Comparison of ENCODE assay signal across 24 cellular contexts in genomic region chr10:129675027-129675769, GRCh38.
DNase-seq lines count a peak whose midpoint lies in the region; ATAC-seq, FAIRE-seq and TF ChIP-seq lines count a peak whose summit lies in the region.
"Had no signal": no experiment of that assay in that cellular context is flagged by ENCODE, and none has a peak within 500 bp of the region (broad histone marks: within the 10 kb centered on the region; RNA-seq: fewer than 3 reads in every experiment).

No MANE protein-coding gene starts in this region.

- H3K36me3 Mint-ChIP-seq in nephron progenitor cell (ENCODE audit: low read depth): peaks cover 28% of the 10 kb centered on the region
- H3K36me3 Mint-ChIP-seq in stimulated activated memory B cell treated with anti-CD40 and anti-IgM and Interleukin-4, amounts not matched to agents 10 μg/mL and 1 μg/mL and 100 μg/mL, for 72 hours: peaks cover 49% of the 10 kb centered on the region

- no peak overlapping the region for H2AFZ ChIP-seq in H1 (ENCODE audit: low read length)
- H2AFZ ChIP-seq: GM23338 had no signal

- no peaks in the 10 kb centered on the region for H4K20me1 ChIP-seq in BLaER1 treated with 17β-estradiol and CSF1 and Interleukin-3, amounts not matched to agents 10 nM and 100 nM
- H4K20me1 ChIP-seq in H1 (replicated peaks in 1 of 2; ENCODE audit: control insufficient read depth in 1 of 2, insufficient read depth in 2 of 2, low read length in 2 of 2): no peaks in the 10 kb centered on the region

- TF ChIP-seq POLR2A in H1 (IDR thresholded peaks at IDR 0.05; ENCODE audit: control extremely low read depth in 1 of 2, low read depth in 2 of 2, low read length in 2 of 2): no peak

- H3K23me2 ChIP-seq in H1 (ENCODE audit: low read depth, low read length): no peaks in the 10 kb centered on the region

- H3K4ac ChIP-seq in H1 (replicated peaks; ENCODE audit: insufficient read length, low read depth, low read length): no peak overlapping the region

- TF ChIP-seq CTCF in H1 (IDR thresholded peaks at IDR 0.05; ENCODE audit: control extremely low read depth in 1 of 3, insufficient read depth in 1 of 3, low read depth in 1 of 3, low read length in 3 of 3) (no peak), nephron progenitor cell (IDR thresholded peaks at IDR 0.05) (no peak)

- H3K4me3 Mint-ChIP-seq in nephron progenitor cell: no peak overlapping the region
- H3K4me3 Mint-ChIP-seq in stimulated activated memory B cell treated with anti-CD40 and anti-IgM and Interleukin-4, amounts not matched to agents 10 μg/mL and 1 μg/mL and 100 μg/mL, for 72 hours: no peak overlapping the region
- H3K4me3 Mint-ChIP-seq: CD8-positive, alpha-beta T cell; GM23338; HFFc6 had no signal

- no peak for TF ChIP-seq EP300 in H1 (IDR thresholded peaks at IDR 0.05; ENCODE audit: borderline replicate concordance in 1 of 2, low read depth in 2 of 2, low read length in 2 of 2)

- peaks cover 30% of the 10 kb centered on the region for H3K9me3 Mint-ChIP-seq in nephron progenitor cell
- peaks cover 3% of the 10 kb centered on the region for H3K9me3 Mint-ChIP-seq in stimulated activated memory B cell treated with anti-CD40 and anti-IgM and Interleukin-4, amounts not matched to agents 10 μg/mL and 1 μg/mL and 100 μg/mL, for 72 hours

- H3K4me3 ChIP-seq in BLaER1 treated with 17β-estradiol and CSF1 and Interleukin-3, amounts not matched to agents 10 nM and 100 nM: peak overlapping the region in 1 of 10 experiments; percentile 42; a peak in 1 of 20 replicates
- no peak overlapping the region for H3K4me3 ChIP-seq in H1 (ENCODE audit: extremely low read depth in 1 of 4, insufficient read depth in 2 of 4, low read depth in 3 of 4, low read length in 4 of 4)
- H3K4me3 ChIP-seq: GM12878, GM23338, K562 had no signal

- peak overlapping the region in 7 of 11 experiments; percentile 18 to 57 (median 24); a peak in 5 of 22 replicates for H3K27ac ChIP-seq in BLaER1 treated with 17β-estradiol and CSF1 and Interleukin-3, amounts not matched to agents 10 nM and 100 nM
- no peak overlapping the region for H3K27ac ChIP-seq in H1 (ENCODE audit: low read depth, low read length)

- H3K27me3 Mint-ChIP-seq in nephron progenitor cell (ENCODE audit: low read depth, poor library complexity): peaks cover 10% of the 10 kb centered on the region
- H3K27me3 Mint-ChIP-seq in stimulated activated memory B cell treated with anti-CD40 and anti-IgM and Interleukin-4, amounts not matched to agents 10 μg/mL and 1 μg/mL and 100 μg/mL, for 72 hours: no peaks in the 10 kb centered on the region

- H4K5ac ChIP-seq in H1 (ENCODE audit: insufficient read length, low read depth, low read length): no peak overlapping the region

- no peak overlapping the region for H4K91ac ChIP-seq in H1 (replicated peaks; ENCODE audit: insufficient read length, low read length)

- H2BK120ac ChIP-seq in H1 (replicated peaks; ENCODE audit: low read depth, low read length): no peak overlapping the region

- peaks cover 11 to 25% (median 17%) of the 10 kb centered on the region in 10 experiments for H3K4me1 ChIP-seq in BLaER1 treated with 17β-estradiol and CSF1 and Interleukin-3, amounts not matched to agents 10 nM and 100 nM
- no peaks in the 10 kb centered on the region for H3K4me1 ChIP-seq in H1 (replicated peaks in 1 of 4; ENCODE audit: control insufficient read depth in 3 of 4, insufficient read depth in 4 of 4, low read length in 3 of 4)
- H3K4me1 ChIP-seq: BE2C had no signal

- CTCF ChIA-PET in H1 (lab: Charles Lee; ENCODE audit: partially characterized antibody): interaction anchor here (1.1 to 1.7 kb wide), 2 partner anchors 11 to 16 kb away, joined by 3 to 4 read pairs; no protein-coding TSS in a partner anchor

- no peaks in the 10 kb centered on the region for H3K79me2 ChIP-seq in H1 (ENCODE audit: control insufficient read depth in 1 of 2, insufficient read depth in 2 of 2, low read length in 2 of 2)

- ATAC-seq in stimulated activated memory B cell treated with anti-CD40 and anti-IgM and Interleukin-4, amounts not matched to agents 10 μg/mL and 1 μg/mL and 100 μg/mL, for 72 hours: no peak
- ATAC-seq in GM19035 (IDR thresholded peaks at IDR 0.05; ENCODE audit: unreplicated experiment): no peak
- ATAC-seq: CD8-positive, alpha-beta T cell; GM12878; GM23338; HCT116; K562 had no signal

- H2BK12ac ChIP-seq in H1 (ENCODE audit: low read depth, low read length): no peak overlapping the region

- peak overlapping the region; percentile 1 for H3K27ac Mint-ChIP-seq in nephron progenitor cell
- H3K27ac Mint-ChIP-seq in stimulated activated memory B cell treated with anti-CD40 and anti-IgM and Interleukin-4, amounts not matched to agents 10 μg/mL and 1 μg/mL and 100 μg/mL, for 72 hours: peak overlapping the region; percentile 1
- H3K27ac Mint-ChIP-seq: CD8-positive, alpha-beta T cell; GM23338; HFFc6 had no signal

- H2BK15ac ChIP-seq in H1 (ENCODE audit: low read length): 0 out of 2 replicates have a peak overlapping the region, but pooled peaks have one; percentile 29

- H3K36me3 ChIP-seq in BLaER1 treated with 17β-estradiol and CSF1 and Interleukin-3, amounts not matched to agents 10 nM and 100 nM: peaks cover under 1 to 51% (median 25%) of the 10 kb centered on the region in 11 experiments; a peak in 21 of 22 replicates
- H3K36me3 ChIP-seq in H1 (ENCODE audit: control insufficient read depth in 2 of 4, insufficient read depth in 4 of 4, low read length in 3 of 4): no peaks in the 10 kb centered on the region
- H3K36me3 ChIP-seq: BE2C had no signal

- peaks cover 17% of the 10 kb centered on the region for H3K4me1 Mint-ChIP-seq in nephron progenitor cell
- peaks cover 15% of the 10 kb centered on the region for H3K4me1 Mint-ChIP-seq in stimulated activated memory B cell treated with anti-CD40 and anti-IgM and Interleukin-4, amounts not matched to agents 10 μg/mL and 1 μg/mL and 100 μg/mL, for 72 hours
- H3K4me1 Mint-ChIP-seq: GM23338 had no signal

- H3K9ac ChIP-seq in BLaER1 treated with 17β-estradiol and CSF1 and Interleukin-3, amounts not matched to agents 10 nM and 100 nM: no peak overlapping the region
- H3K9ac ChIP-seq in H1 (replicated peaks in 1 of 4; ENCODE audit: extremely low read depth in 1 of 4, low read depth in 3 of 4, low read length in 3 of 4): no peak overlapping the region

- no peak for TF ChIP-seq RAD21 in H1 (IDR thresholded peaks at IDR 0.05 in 1 of 2, conservative IDR thresholded peaks at IDR 0.05 in 1 of 2; ENCODE audit: low read depth in 2 of 2, low read length in 2 of 2)

- H3K18ac ChIP-seq in H1 (ENCODE audit: extremely low read depth, low read length): no peak overlapping the region

- no peak overlapping the region for H3K23ac ChIP-seq in H1 (ENCODE audit: insufficient read length)

- POLR2A ChIA-PET in H1 (lab: Charles Lee; ENCODE audit: partially characterized antibody): no interaction called here

- no peak overlapping the region; the same call in 1 of the 2 replicates for H4K8ac ChIP-seq in H1 (ENCODE audit: extremely low read depth, insufficient read depth, low read length)

- no peaks in the 10 kb centered on the region for H3K27me3 ChIP-seq in BLaER1 treated with 17β-estradiol and CSF1 and Interleukin-3, amounts not matched to agents 10 nM and 100 nM
- no peaks in the 10 kb centered on the region for H3K27me3 ChIP-seq in H1 (replicated peaks in 1 of 4; ENCODE audit: control insufficient read depth in 3 of 4, extremely low read depth in 1 of 4, insufficient read depth in 3 of 4, low read length in 3 of 4)
- H3K27me3 ChIP-seq: BE2C had no signal

- H3K9me3 ChIP-seq in BLaER1 treated with 17β-estradiol and CSF1 and Interleukin-3, amounts not matched to agents 10 nM and 100 nM (replicated peaks in 1 of 11): peaks cover 20 to 57% (median 46%) of the 10 kb centered on the region in 11 experiments
- 0 out of 4 replicates have a peak, but pooled peaks cover 0 to 1% of the 10 kb centered on the region in 2 experiments for H3K9me3 ChIP-seq in H1 (ENCODE audit: insufficient read depth in 2 of 2, low read depth in 1 of 2, low read length in 1 of 2)
- H3K9me3 ChIP-seq: BE2C had no signal

- H2BK5ac ChIP-seq in H1 (ENCODE audit: low read depth, low read length): no peak overlapping the region

- no peaks in the 10 kb centered on the region for H3K79me1 ChIP-seq in H1 (ENCODE audit: low read depth, low read length)

- DNase-seq in H1 (ENCODE audit: low read depth in 1 of 2, low spot score in 2 of 2) (no peak), nephron progenitor cell (no peak), C1 segment of cervical spinal cord (lab: John Stamatoyannopoulos, UW) (no peak), dedifferentiated amniotic fluid mesenchymal stem cell (ENCODE audit: extremely low spot score) (no peak)
- DNase-seq: ACHN; BE2C; CD8-positive, alpha-beta T cell; COR-L47; DMS 273 treated with DMSO at 0.1 percent for 48 hours; DMS53; DND-41; EL; H7; HFFc6; IMR-90 had no signal

- H3K56ac ChIP-seq in H1 (replicated peaks; ENCODE audit: insufficient read length, low read depth, low read length): no peak overlapping the region

- H3K4me2 ChIP-seq in BLaER1 treated with 17β-estradiol and CSF1 and Interleukin-3, amounts not matched to agents 10 nM and 100 nM: peak overlapping the region in 10 of 11 experiments; percentile 36 to 79 (median 68); a peak in 19 of 22 replicates
- H3K4me2 ChIP-seq in H1 (ENCODE audit: insufficient read depth in 1 of 2, low read depth in 2 of 2, low read length in 2 of 2): no peak overlapping the region
- H3K4me2 ChIP-seq: GM23338 had no signal

- no peak overlapping the region for H3K14ac ChIP-seq in H1 (ENCODE audit: insufficient read length)

- H2BK20ac ChIP-seq in H1 (ENCODE audit: low read length): no peak overlapping the region

- WGBS in H1 (ENCODE audit: extremely low coverage in 1 of 2, insufficient coverage in 1 of 2, insufficient read length in 1 of 2, insufficient replicate concordance in 2 of 2, low coverage in 1 of 2, low lambda C conversion rate in 2 of 2, missing lambda C conversion rate in 1 of 2), 2 experiments: 94% methylated on average over 14 of the region's 17 CpGs; no CpG with 5 or more reads in 1 of the 2 experiments

- FAIRE-seq in H1 (lab: Jason Lieb, UNC): no peak
- FAIRE-seq: A204.1, GM12878, HTR-8/SVneo, K562 had no signal

- H2AK5ac ChIP-seq in H1 (ENCODE audit: low read depth, low read length): no peak overlapping the region

TF ChIP-seq in H1, 55 proteins besides CTCF, POLR2A, EP300 and RAD21:
- TF ChIP-seq SP2 (IDR thresholded peaks at IDR 0.05; ENCODE audit: low read length) (no peak), CEBPB (IDR thresholded peaks at IDR 0.05; ENCODE audit: low read depth, low read length) (no peak), EGR1 (IDR thresholded peaks at IDR 0.05; ENCODE audit: borderline replicate concordance, low read depth, low read length) (no peak), SAP30 (IDR thresholded peaks at IDR 0.05; ENCODE audit: insufficient read depth, insufficient replicate concordance, low read length) (no peak), TAF1 (IDR thresholded peaks at IDR 0.05; ENCODE audit: low read depth, low read length) (no peak)
TF ChIP-seq in H1: peak in this region for 0.

Comparison
In these comparisons a context has a peak if more than half of its experiments do, and no peak if none do; other contexts are left out.
1. H3K4me2 ChIP-seq: peak in BLaER1 treated with 17β-estradiol and CSF1 and Interleukin-3, amounts not matched to agents 10 nM and 100 nM (10 of 11); none in H1 (0 of 2).